Comparison of ENCODE assay signal across 21 cellular contexts in genomic region chr2:159082119-159082518, GRCh38.
DNase-seq lines count a peak whose midpoint lies in the region; ATAC-seq and TF ChIP-seq lines count a peak whose summit lies in the region.
"Had no signal": no experiment of that assay in that cellular context is flagged by ENCODE, and none has a peak within 500 bp of the region (broad histone marks: within the 10 kb centered on the region; RNA-seq: fewer than 3 reads in every experiment).

No MANE protein-coding gene starts in this region.

- H3K27ac ChIP-seq in right atrium auricular region, result peak overlapping the region; percentile 23 to 84
- peak overlapping the region; percentile 82 for H3K27ac ChIP-seq in VCaP
- peak overlapping the region; percentile 59 for H3K27ac ChIP-seq in lower lobe of right lung

- ATAC-seq in Right ventricle myocardium superior (ENCODE audit: poor library complexity) (no peak), lower lobe of right lung (no peak), GM19324 (IDR thresholded peaks at IDR 0.05; ENCODE audit: low FRiP score, unreplicated experiment) (no peak)
- ATAC-seq: GM12878 had no signal

- no peak overlapping the region for H3K4me3 ChIP-seq in right atrium auricular region
- no peak overlapping the region for H3K4me3 ChIP-seq in lower lobe of right lung
- H3K4me3 ChIP-seq: GM12878, Peyer's patch had no signal

- H3K4me1 ChIP-seq in right atrium auricular region, result peaks cover 0 to 84% of the 10 kb centered on the region in 2 donors
- peaks cover 53% of the 10 kb centered on the region for H3K4me1 ChIP-seq in lower lobe of right lung
- H3K4me1 ChIP-seq: Peyer's patch had no signal

- TF ChIP-seq CTCF in right atrium auricular region (IDR thresholded peaks at IDR 0.05) (no peak), VCaP (conservative IDR thresholded peaks at IDR 0.05) (no peak), lower lobe of right lung (IDR thresholded peaks at IDR 0.05) (no peak)

- no peak for DNase-seq in right atrium auricular region (ENCODE audit: low spot score)
- DNase-seq in Right ventricle myocardium superior, result no peak
- DNase-seq in lower lobe of right lung, result no peak
- no peak for DNase-seq in GF-D8 (lab: John Stamatoyannopoulos, UW)
- no peak for DNase-seq in RKO (ENCODE audit: low spot score)
- DNase-seq: CD4-positive, CD25-positive, alpha-beta regulatory T cell; COR-L47; DMS79 treated with DMSO at 0.1 percent for 48 hours; H7; HFFc6; KG1; NCI-H1092; NCI-H1436 treated with DMSO at 0.1 percent for 48 hours; NCI-H1930; NCI-H510A treated with DMSO at 0.1 percent for 48 hours; NCI-H748 treated with DMSO at 0.1 percent for 48 hours; Peyer's patch; SHP77 had no signal

- H3K36me3 ChIP-seq in right atrium auricular region, result no peaks in the 10 kb centered on the region
- H3K36me3 ChIP-seq in lower lobe of right lung, result no peaks in the 10 kb centered on the region
- H3K36me3 ChIP-seq: Peyer's patch had no signal

- H3K27me3 ChIP-seq in right atrium auricular region (no peaks in the 10 kb centered on the region), lower lobe of right lung (ENCODE audit: low read depth) (no peaks in the 10 kb centered on the region)
- H3K27me3 ChIP-seq: Peyer's patch had no signal

- no peaks in the 10 kb centered on the region for H3K9me3 ChIP-seq in right atrium auricular region
- H3K9me3 ChIP-seq in lower lobe of right lung, result no peaks in the 10 kb centered on the region
- H3K9me3 ChIP-seq: Peyer's patch had no signal

- intact Hi-C loops in Right ventricle myocardium superior (cut with DNase I) (no loop called here), lower lobe of right lung (cut with DNase I) (no loop called here)
